18 cellular contexts compared by ENCODE assay signal in the genomic region with DNA sequence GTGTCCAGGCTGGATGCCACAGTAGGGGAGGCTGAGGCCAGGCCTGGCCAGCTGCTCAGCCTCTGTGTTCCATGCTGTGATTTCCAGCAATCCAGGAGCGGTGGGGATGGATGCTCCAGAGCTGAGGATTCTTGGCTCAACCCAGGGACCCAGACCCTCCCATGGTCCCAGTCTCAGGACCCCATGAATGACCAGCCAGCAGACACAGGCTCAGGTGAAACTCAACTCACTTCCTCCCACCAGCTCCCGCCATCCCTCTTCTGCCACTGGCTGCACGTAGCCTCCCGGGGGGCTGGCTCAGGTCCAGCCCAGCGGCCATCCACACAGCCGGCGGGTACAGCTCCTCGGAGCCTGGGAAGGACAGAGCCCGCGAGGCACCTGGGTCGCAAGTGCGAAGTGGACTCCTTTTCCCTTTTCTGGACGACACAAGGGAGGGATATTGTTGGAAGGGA. TPM values are rescaled to one million over a fixed set of nuclear protein-coding genes. Genes with fewer than 3 reads are reported as not detected.
"Had no signal": no experiment of that assay in that cellular context is flagged by ENCODE, and none has a peak within 500 bp of the region (broad histone marks: within the 10 kb centered on the region; RNA-seq: fewer than 3 reads in every experiment).

No MANE protein-coding gene starts in this region.

- DNase-seq: activated CD4-positive, alpha-beta memory T cell treated with anti-CD3 and anti-CD28 coated beads, Interleukin-2, amount 10 ng/mL, durations not matched to agents 7 days and 5 days; activated CD4-positive, alpha-beta T cell treated with anti-CD3 and anti-CD28 coated beads for 36 hours; activated CD8-positive, alpha-beta memory T cell treated with anti-CD3 and anti-CD28 coated beads, Interleukin-2, amount 10 ng/mL, durations not matched to agents 7 days and 5 days; activated naive CD4-positive, alpha-beta T cell treated with Interleukin-2 at 50 U/mL for 16 hours; body of pancreas; caudate nucleus; foreskin keratinocyte; mammary epithelial cell; stimulated activated CD4-positive, alpha-beta T cell treated with anti-CD3 and anti-CD28 coated beads, Interleukin-4, amount 100 ng/mL, for 24 hours had no signal

- H3K4me1 ChIP-seq: foreskin keratinocyte had no signal

- H3K4me3 ChIP-seq: body of pancreas, prostate gland, right atrium auricular region, skin epidermis, thoracic aorta, upper lobe of left lung had no signal

- H3K9me3 ChIP-seq: body of pancreas, prostate gland, right atrium auricular region, thoracic aorta, upper lobe of left lung had no signal

- H3K27me3 ChIP-seq: body of pancreas, right atrium auricular region, upper lobe of left lung had no signal

- H3K36me3 ChIP-seq: prostate gland, right atrium auricular region, thoracic aorta, upper lobe of left lung had no signal

- ATAC-seq: activated CD4-positive, alpha-beta T cell treated with anti-CD3 and anti-CD28 coated beads for 36 hours; activated CD8-positive, alpha-beta memory T cell treated with anti-CD3 and anti-CD28 coated beads, Interleukin-2, amount 10 ng/mL, durations not matched to agents 7 days and 5 days; body of pancreas; foreskin keratinocyte; left lobe of liver; stimulated activated effector memory CD8-positive, alpha-beta T cell treated with anti-CD3 and anti-CD28 coated beads, Interleukin-12 subunit alpha, Interleukin-12 subunit beta, amount 100 ng/mL, for 72 hours; WTC11 had no signal

- H3K27ac ChIP-seq: body of pancreas, foreskin keratinocyte, prostate gland, right atrium auricular region, skin epidermis, thoracic aorta, upper lobe of left lung had no signal

RNA-seq across cellular contexts. Expression of gene DACT2, which starts 54.5 kb away (rescaled TPM):
- total RNA-seq: fibroblast of lung had no signal
- polyA plus RNA-seq: fibroblast of lung, mammary epithelial cell had no signal
